14 cellular contexts compared by ENCODE assay signal in genomic region chr2:182541268-182541667, GRCh38.
A peak's percentile ranks its signal among the peaks of the same experiment; 100 is the strongest.
DNase-seq lines count a peak whose midpoint lies in the region; ATAC-seq, FAIRE-seq and TF ChIP-seq lines count a peak whose summit lies in the region.
"Had no signal": no experiment of that assay in that cellular context is flagged by ENCODE, and none has a peak within 500 bp of the region (broad histone marks: within the 10 kb centered on the region; RNA-seq: fewer than 3 reads in every experiment).

No MANE protein-coding gene starts in this region.

- H3K36me3 Mint-ChIP-seq in neural progenitor cell = no peaks in the 10 kb centered on the region
- H3K36me3 Mint-ChIP-seq: activated naive CD8-positive, alpha-beta T cell; T-cell had no signal

- no peak for TF ChIP-seq POLR2A in GM12891 (IDR thresholded peaks at IDR 0.05; ENCODE audit: low read depth, low read length)

- peak; percentile 8 for DNase-seq in GM12864 (ENCODE audit: low read depth)
- no peak for DNase-seq in GM12891 (ENCODE audit: insufficient read length, low spot score)
- DNase-seq in neural progenitor cell (ENCODE audit: low spot score) = no peak
- no peak for DNase-seq in ACHN
- DNase-seq: activated CD4-positive, alpha-beta T cell treated with anti-CD3 and anti-CD28 coated beads, Interleukin-2, amount 50 U/mL, for 1 hour; midbrain; NCI-H1694 treated with DMSO at 0.1 percent for 48 hours; T-cell had no signal

- H3K79me2 ChIP-seq in neural progenitor cell (ENCODE audit: low read depth) = no peaks in the 10 kb centered on the region

- peak; percentile 74 for ATAC-seq in GM19438 (IDR thresholded peaks at IDR 0.05; ENCODE audit: low read depth, unreplicated experiment)
- peak; percentile 81 for ATAC-seq in HG02763 (IDR thresholded peaks at IDR 0.05; ENCODE audit: unreplicated experiment)
- peak; percentile 62 for ATAC-seq in HG03521 (IDR thresholded peaks at IDR 0.05; ENCODE audit: unreplicated experiment)
- no peak for ATAC-seq in HG03045 (IDR thresholded peaks at IDR 0.05; ENCODE audit: unreplicated experiment)
- ATAC-seq: T-cell had no signal

- no peak overlapping the region for H3K27ac ChIP-seq in neural progenitor cell
- H3K27ac ChIP-seq: esophagus muscularis mucosa had no signal

- FAIRE-seq in GM12891 (lab: Jason Lieb, UNC) = no peak

- no peak overlapping the region for H3K4me3 Mint-ChIP-seq in neural progenitor cell
- H3K4me3 Mint-ChIP-seq: activated naive CD8-positive, alpha-beta T cell; T-cell had no signal

- no peaks in the 10 kb centered on the region for H3K9me3 ChIP-seq in neural progenitor cell (ENCODE audit: low read depth)
- H3K9me3 ChIP-seq: esophagus muscularis mucosa had no signal

- peaks cover 2% of the 10 kb centered on the region for H3K27me3 Mint-ChIP-seq in neural progenitor cell (ENCODE audit: insufficient read depth, low read depth)
- H3K27me3 Mint-ChIP-seq: activated naive CD8-positive, alpha-beta T cell; T-cell had no signal

- no peak overlapping the region for H2AFZ ChIP-seq in neural progenitor cell (replicated peaks)

- no peak overlapping the region for H3K9ac ChIP-seq in neural progenitor cell

- no peaks in the 10 kb centered on the region for H4K20me1 ChIP-seq in neural progenitor cell (ENCODE audit: low read depth)

- in situ Hi-C loops in ACHN (cut with HindIII; ENCODE audit: low pct_ligation_motif_present, low pct_unique_long_range_greater_than_20kb, low sequenced_read_pairs) = no loop called here

- no peaks in the 10 kb centered on the region for H3K27me3 ChIP-seq in neural progenitor cell
- H3K27me3 ChIP-seq: esophagus muscularis mucosa had no signal

- no peak overlapping the region for H3K4me2 ChIP-seq in neural progenitor cell

- H3K4me1 ChIP-seq in neural progenitor cell = no peaks in the 10 kb centered on the region
- H3K4me1 ChIP-seq: esophagus muscularis mucosa had no signal

- H3K27ac Mint-ChIP-seq in neural progenitor cell = no peak overlapping the region
- H3K27ac Mint-ChIP-seq: activated naive CD8-positive, alpha-beta T cell; T-cell had no signal

- H3K36me3 ChIP-seq in neural progenitor cell = no peaks in the 10 kb centered on the region
- H3K36me3 ChIP-seq: esophagus muscularis mucosa had no signal

- TF ChIP-seq CTCF in GM12864 (IDR thresholded peaks at IDR 0.05; ENCODE audit: low read depth, low read length, missing control alignments) (no peak), neural progenitor cell (IDR thresholded peaks at IDR 0.05) (no peak)

- no peaks in the 10 kb centered on the region for H3F3A ChIP-seq in neural progenitor cell (ENCODE audit: low read depth)

- peaks cover 2% of the 10 kb centered on the region for H3K4me1 Mint-ChIP-seq in neural progenitor cell
- H3K4me1 Mint-ChIP-seq: T-cell had no signal

- H3K4me3 ChIP-seq in GM12864 (ENCODE audit: low read depth, low read length) (no peak overlapping the region), neural progenitor cell (no peak overlapping the region)
- H3K4me3 ChIP-seq: esophagus muscularis mucosa had no signal

- H3K9me3 Mint-ChIP-seq in neural progenitor cell = peaks cover 2% of the 10 kb centered on the region
- H3K9me3 Mint-ChIP-seq: T-cell had no signal

TF ChIP-seq in GM12891, 5 proteins besides CTCF, POLR2A, EP300 and RAD21:
- no peak for TF ChIP-seq SPI1 (IDR thresholded peaks at IDR 0.05; ENCODE audit: low read depth, low read length)
- TF ChIP-seq PAX5 (IDR thresholded peaks at IDR 0.05; ENCODE audit: insufficient read depth, low read length, severe bottlenecking) = no peak
- TF ChIP-seq POLR2AphosphoS5 (IDR thresholded peaks at IDR 0.05; ENCODE audit: low read depth, low read length) = no peak
- no peak for TF ChIP-seq TAF1 (IDR thresholded peaks at IDR 0.05; ENCODE audit: low read depth, low read length)
- TF ChIP-seq POU2F2 (IDR thresholded peaks at IDR 0.05; ENCODE audit: low read depth, low read length) = no peak
TF ChIP-seq in GM12891: peak in this region for 0.
